In the genomic region with DNA sequence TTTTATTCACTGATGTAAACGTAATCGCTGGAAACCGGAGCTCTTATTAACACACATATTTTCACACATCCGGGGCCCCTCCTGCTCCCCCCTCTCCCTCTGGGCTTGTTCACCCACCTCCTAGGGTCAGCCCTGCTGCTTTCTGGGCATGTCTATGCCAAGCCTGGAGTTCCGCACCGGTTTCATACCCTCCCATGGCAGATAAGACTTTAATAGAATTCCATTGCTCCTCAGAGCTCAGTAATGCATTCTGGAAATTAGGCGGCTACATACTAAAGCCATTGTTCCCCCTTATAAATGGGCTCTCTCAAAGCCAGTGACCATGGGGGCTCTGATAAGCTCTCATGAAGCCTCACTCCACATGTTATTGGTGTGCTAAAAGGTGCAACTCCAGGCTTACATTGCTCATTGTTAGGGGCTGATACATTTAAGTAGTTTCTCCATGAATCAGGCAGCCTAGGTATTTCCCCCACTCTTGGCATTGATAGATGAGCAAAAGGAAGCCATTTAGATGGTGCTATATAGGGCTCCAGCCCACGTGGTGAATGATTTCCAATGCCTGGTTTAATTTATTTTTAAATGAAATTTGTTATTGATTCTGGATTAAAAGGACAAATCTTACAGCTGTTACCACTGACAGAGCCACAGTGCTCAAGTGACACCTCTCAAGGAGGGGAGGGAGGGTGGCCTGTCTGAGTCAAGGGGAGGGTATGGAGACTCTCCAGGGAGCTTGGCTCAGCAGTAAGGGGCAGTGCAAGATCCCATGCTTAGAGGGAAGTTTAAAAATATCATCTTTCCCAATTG, we compare ENCODE assay signal across 18 cellular contexts. TPM values are rescaled to one million over a fixed set of nuclear protein-coding genes. Genes with fewer than 3 reads are reported as not detected.
DNase-seq lines count a peak whose midpoint lies in the region; ATAC-seq and FAIRE-seq lines count a peak whose summit lies in the region.
"Had no signal": no experiment of that assay in that cellular context is flagged by ENCODE, and none has a peak within 500 bp of the region (broad histone marks: within the 10 kb centered on the region; RNA-seq: fewer than 3 reads in every experiment).

No MANE protein-coding gene starts in this region.

- peak; percentile 78 for FAIRE-seq in G401.6 (lab: Jason Lieb, UNC)
- FAIRE-seq in frontal cortex (lab: Jason Lieb, UNC), result no peak

- DNase-seq in COLO829 (ENCODE audit: low spot score) (peak; percentile 93), astrocyte of the hippocampus (ENCODE audit: low read depth, low spot score) (peak; percentile 54), medulla oblongata (ENCODE audit: extremely low spot score) (peak; percentile 32), islet precursor cell (no peak), frontal cortex (ENCODE audit: low spot score in 2 of 2) (no peak)
- DNase-seq: activated CD4-positive, CD25-positive, alpha-beta regulatory T cell; activated CD8-positive, alpha-beta memory T cell treated with anti-CD3 and anti-CD28 coated beads, Interleukin-2, amount 50 U/mL, for 4 hours; activated naive CD4-positive, alpha-beta T cell; KG1; lower lobe of right lung; naive thymus-derived CD4-positive, alpha-beta T cell; NCI-H1092; NCI-H2081 treated with DMSO at 0.1 percent for 48 hours; NCI-H510A had no signal

- ATAC-seq in GM21360 (IDR thresholded peaks at IDR 0.05; ENCODE audit: unreplicated experiment), result no peak
- ATAC-seq: lower lobe of right lung; naive thymus-derived CD4-positive, alpha-beta T cell; Right ventricle myocardium inferior had no signal

RNA-seq across cellular contexts. Expression of gene VSTM2L, which starts 4.4 kb away (rescaled TPM):
- total RNA-seq in frontal cortex, result 201 TPM
- total RNA-seq: T-helper 2 cell treated with Interferon-gamma antibody and Interleukin-4, amounts not matched to agents 100 ng/mL and 5 ng/mL, for 36 hours had no signal

Comparison
In these comparisons a context has a peak if more than half of its experiments do, and no peak if none do; other contexts are left out.
1. DNase-seq: peak in COLO829 (single experiment), astrocyte of the hippocampus (single experiment) and medulla oblongata (single experiment); none in islet precursor cell (single experiment) and frontal cortex (0 of 2).